11 cellular contexts compared by ENCODE assay signal in the genomic region with DNA sequence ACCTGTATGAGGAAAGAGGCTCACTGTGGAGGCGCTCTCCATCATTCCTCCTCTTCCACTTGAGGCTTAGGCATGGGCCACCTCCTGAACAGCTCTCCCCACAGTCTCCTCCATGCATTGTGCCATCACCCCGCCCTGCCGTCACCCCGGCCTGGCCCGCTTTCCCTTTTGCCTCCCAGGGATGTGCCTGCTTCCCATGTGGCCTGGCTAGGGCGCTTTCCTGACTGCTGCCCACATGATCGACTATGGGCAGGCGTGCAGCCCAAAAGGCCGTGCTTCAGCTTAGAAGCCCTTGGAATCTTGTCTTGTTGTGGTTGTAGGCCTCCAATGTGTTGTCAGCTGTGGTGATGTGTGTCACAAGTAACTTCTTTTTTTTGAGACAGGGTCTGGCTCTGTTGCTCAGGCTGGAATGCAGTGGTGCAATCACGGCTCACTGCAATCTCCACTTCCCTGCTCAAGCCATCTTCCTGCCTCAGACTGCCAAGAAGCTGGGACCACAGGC. TPM values are rescaled to one million over a fixed set of nuclear protein-coding genes. Genes with fewer than 3 reads are reported as not detected.
DNase-seq lines count a peak whose midpoint lies in the region; ATAC-seq and TF ChIP-seq lines count a peak whose summit lies in the region.
"Had no signal": no experiment of that assay in that cellular context is flagged by ENCODE, and none has a peak within 500 bp of the region (broad histone marks: within the 10 kb centered on the region; RNA-seq: fewer than 3 reads in every experiment).

No MANE protein-coding gene starts in this region.

- peaks cover 14% of the 10 kb centered on the region for H3F3A ChIP-seq in MM.1S (ENCODE audit: insufficient read depth, low read length)

- peak; percentile 96 for DNase-seq in GF-D8 (lab: John Stamatoyannopoulos, UW)
- peak; percentile 62 for DNase-seq in SKM-1 treated with dmso at 0.1 percent for 144 hours (lab: John Stamatoyannopoulos, UW; ENCODE audit: unreplicated experiment)
- peak; percentile 26 for DNase-seq in fibroblast of mammary gland (ENCODE audit: low read depth)
- no peak for DNase-seq in progenitor cell of endocrine pancreas (ENCODE audit: low spot score, unreplicated experiment)
- no peak for DNase-seq in dermis blood vessel endothelial cell
- no peak for DNase-seq in MM.1S
- DNase-seq in SK-N-DZ (ENCODE audit: low spot score): no peak
- DNase-seq: RPMI8226 had no signal

- no peaks in the 10 kb centered on the region for H3K27me3 Mint-ChIP-seq in progenitor cell of endocrine pancreas

- no peak overlapping the region for H3K4me2 ChIP-seq in MM.1S (ENCODE audit: low read depth, low read length)

- H3K36me3 ChIP-seq in MM.1S (replicated peaks; ENCODE audit: insufficient read depth, low read length): no peaks in the 10 kb centered on the region

- H3K4me1 Mint-ChIP-seq in progenitor cell of endocrine pancreas (ENCODE audit: low read depth): peaks cover 13% of the 10 kb centered on the region

- H2AFZ ChIP-seq in MM.1S (ENCODE audit: low read length): no peak overlapping the region

- H3K9me3 ChIP-seq in MM.1S (replicated peaks; ENCODE audit: insufficient read depth, low read length): no peaks in the 10 kb centered on the region

- ATAC-seq in GM18873 (IDR thresholded peaks at IDR 0.05; ENCODE audit: low FRiP score, unreplicated experiment): no peak

- H3K9me3 Mint-ChIP-seq in progenitor cell of endocrine pancreas (ENCODE audit: low read depth): no peaks in the 10 kb centered on the region

- peak overlapping the region; percentile 92 for H3K4me3 Mint-ChIP-seq in progenitor cell of endocrine pancreas (ENCODE audit: low read depth)

- H4K20me1 ChIP-seq in MM.1S (ENCODE audit: insufficient read depth, low read length): no peaks in the 10 kb centered on the region

- TF ChIP-seq CTCF in fibroblast of mammary gland (conservative IDR thresholded peaks at IDR 0.05; ENCODE audit: control insufficient read depth, insufficient read depth, low read depth, low read length) (no peak), progenitor cell of endocrine pancreas (IDR thresholded peaks at IDR 0.05; ENCODE audit: unreplicated experiment) (no peak), MM.1S (IDR thresholded peaks at IDR 0.05; ENCODE audit: low read length) (no peak)

- H3K27ac ChIP-seq in MM.1S (ENCODE audit: low read length): no peak overlapping the region

- H3K79me2 ChIP-seq in MM.1S (ENCODE audit: low read length): peaks cover 35% of the 10 kb centered on the region

- H3K4me3 ChIP-seq in fibroblast of mammary gland (ENCODE audit: control insufficient read depth, low read depth, low read length) (no peak overlapping the region), MM.1S (ENCODE audit: low read length) (no peak overlapping the region)

- no peak overlapping the region for H3K9ac ChIP-seq in MM.1S (ENCODE audit: low read length)

- no peaks in the 10 kb centered on the region for H3K9me2 ChIP-seq in MM.1S (replicated peaks; ENCODE audit: insufficient read depth, low read length)

- H3K27me3 ChIP-seq in MM.1S (replicated peaks; ENCODE audit: insufficient read depth, low read length): no peaks in the 10 kb centered on the region

- peaks cover 4% of the 10 kb centered on the region for H3K36me3 Mint-ChIP-seq in progenitor cell of endocrine pancreas (ENCODE audit: insufficient read depth)

- H3K27ac Mint-ChIP-seq in progenitor cell of endocrine pancreas: peak overlapping the region; percentile 41

- peaks cover 24% of the 10 kb centered on the region for H3K4me1 ChIP-seq in MM.1S (ENCODE audit: low read length)

RNA-seq across cellular contexts. Expression of a gene that starts 1.8 kb away (rescaled TPM):
- 2.3 and 3.3 TPM in 2 replicates for total RNA-seq in progenitor cell of endocrine pancreas
- 8.9 and 9.5 TPM in 2 replicates for total RNA-seq in dermis blood vessel endothelial cell
- polyA plus RNA-seq in SK-N-DZ (2014; cell fraction: cytosol; rRNA removed): 3.4 TPM in 1 of 2 replicates, not detected in the other
- polyA plus RNA-seq in SK-N-DZ (2014; cell fraction: nucleus; rRNA removed): 0.26 and 1.4 TPM in 2 replicates

RNA-seq across cellular contexts. Expression of a gene that starts 2.0 kb away (rescaled TPM):
- total RNA-seq in progenitor cell of endocrine pancreas: 28.1 and 28.3 TPM in 2 replicates
- 5.4 and 18.0 TPM in 2 replicates for total RNA-seq in dermis blood vessel endothelial cell
- polyA plus RNA-seq in SK-N-DZ (2014; cell fraction: cytosol; rRNA removed): 87.8 and 98.1 TPM in 2 replicates
- polyA plus RNA-seq in SK-N-DZ (2014; cell fraction: nucleus; rRNA removed): 56.6 and 67.9 TPM in 2 replicates

RNA-seq across cellular contexts. Expression of a gene that starts 16.3 kb away (rescaled TPM):
- total RNA-seq in progenitor cell of endocrine pancreas (19.0 and 20.2 TPM in 2 replicates), dermis blood vessel endothelial cell (0.65 and 1.9 TPM in 2 replicates)
- polyA plus RNA-seq in SK-N-DZ (2014; cell fraction: cytosol; rRNA removed): 46.2 and 52.4 TPM in 2 replicates
- 69.4 and 86.4 TPM in 2 replicates for polyA plus RNA-seq in SK-N-DZ (2014; cell fraction: nucleus; rRNA removed)
- total RNA-seq: glomerular endothelial cell, pulmonary artery endothelial cell had no signal

RNA-seq across cellular contexts. Expression of a gene that starts 43.5 kb away (rescaled TPM):
- total RNA-seq in progenitor cell of endocrine pancreas (148 and 153 TPM in 2 replicates), dermis blood vessel endothelial cell (83.9 and 124 TPM in 2 replicates)
- 153 and 165 TPM in 2 replicates for polyA plus RNA-seq in SK-N-DZ (2014; cell fraction: cytosol; rRNA removed)
- polyA plus RNA-seq in SK-N-DZ (2014; cell fraction: nucleus; rRNA removed): 147 and 176 TPM in 2 replicates

RNA-seq across cellular contexts. Expression of a gene that starts 54.0 kb away (rescaled TPM):
- total RNA-seq in progenitor cell of endocrine pancreas: 10.8 and 13.4 TPM in 2 replicates
- 8.1 and 9.7 TPM in 2 replicates for total RNA-seq in dermis blood vessel endothelial cell
- 16.4 and 25.1 TPM in 2 replicates for polyA plus RNA-seq in SK-N-DZ (2014; cell fraction: cytosol; rRNA removed)
- 18.4 and 21.0 TPM in 2 replicates for polyA plus RNA-seq in SK-N-DZ (2014; cell fraction: nucleus; rRNA removed)

Comparison
In these comparisons a context has a peak if more than half of its experiments do, and no peak if none do; other contexts are left out.
1. DNase-seq: peak in GF-D8 (single experiment), SKM-1 treated with dmso at 0.1 percent for 144 hours (single experiment) and fibroblast of mammary gland (single experiment); none in progenitor cell of endocrine pancreas (single experiment), dermis blood vessel endothelial cell (single experiment), MM.1S (single experiment) and SK-N-DZ (single experiment).